18 cellular contexts compared by ENCODE assay signal in the genomic region with DNA sequence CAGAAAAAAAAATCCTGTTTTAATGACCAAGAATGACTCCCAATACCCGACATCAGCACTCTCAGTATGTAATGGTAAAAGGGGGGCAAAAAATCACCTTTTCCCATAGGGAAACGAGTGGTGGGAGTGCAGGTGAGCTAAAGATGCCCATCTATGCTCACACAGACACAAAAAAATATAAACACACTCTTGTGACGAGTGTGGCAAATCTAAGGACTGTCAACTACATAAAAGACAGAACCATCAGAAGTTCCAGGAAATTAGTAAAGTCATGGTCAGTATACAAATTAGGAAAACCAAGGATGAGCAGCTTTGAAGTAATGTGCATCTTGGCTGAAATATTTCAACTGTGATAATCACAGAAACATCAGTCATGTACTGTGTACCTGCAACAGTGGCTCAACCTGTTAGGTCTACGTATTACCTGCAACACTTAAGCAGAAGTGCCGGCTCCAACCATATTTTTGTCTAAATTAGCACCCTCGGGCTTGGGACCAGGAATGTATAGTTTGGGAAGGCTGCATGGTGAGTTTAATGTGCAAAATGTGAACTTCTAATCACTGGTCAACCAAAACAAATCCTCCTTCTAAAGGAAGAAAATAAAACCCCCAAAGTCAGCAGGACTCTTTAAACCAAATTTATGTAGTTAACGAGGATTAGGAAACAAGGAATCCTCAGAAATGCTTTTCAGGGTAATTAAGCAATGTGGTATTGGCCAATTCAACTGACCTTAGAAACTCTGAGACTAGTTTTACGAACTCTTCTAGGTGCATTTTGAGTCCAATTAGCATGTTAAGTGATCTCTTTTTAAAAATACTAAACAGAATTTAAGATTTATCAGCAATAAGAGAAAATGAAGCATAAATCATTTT. TPM values are rescaled to one million over a fixed set of nuclear protein-coding genes. Genes with fewer than 3 reads are reported as not detected.
A peak's percentile ranks its signal among the peaks of the same experiment; 100 is the strongest.
DNase-seq lines count a peak whose midpoint lies in the region; ATAC-seq, FAIRE-seq and TF ChIP-seq lines count a peak whose summit lies in the region.
"Had no signal": no experiment of that assay in that cellular context is flagged by ENCODE, and none has a peak within 500 bp of the region (broad histone marks: within the 10 kb centered on the region; RNA-seq: fewer than 3 reads in every experiment).

No MANE protein-coding gene starts in this region.

- no peak for TF ChIP-seq EP300 in GM12878 (IDR thresholded peaks at IDR 0.05; ENCODE audit: borderline replicate concordance in 1 of 2, control insufficient read depth in 1 of 2, low read depth in 2 of 2, low read length in 2 of 2)

- TF ChIP-seq CTCF in GM12878 (IDR thresholded peaks at IDR 0.05 in 2 of 3, conservative IDR thresholded peaks at IDR 0.05 in 1 of 3; ENCODE audit: control insufficient read depth in 2 of 3, extremely low read depth in 1 of 3, insufficient read depth in 1 of 3, low read depth in 3 of 3, low read length in 3 of 3) (no peak), adrenal gland (IDR thresholded peaks at IDR 0.05) (no peak)

- H2BK15ac ChIP-seq in neuronal stem cell (ENCODE audit: low read length): no peak overlapping the region

- WGBS in GM12878 (ENCODE audit: insufficient coverage, insufficient replicate concordance, low lambda C conversion rate, missing lambda C conversion rate): 86% methylated on average over 8 of the region's 8 CpGs
- WGBS in neuronal stem cell (ENCODE audit: extremely low coverage in 2 of 2, insufficient read length in 2 of 2, insufficient replicate concordance in 1 of 2), 2 donors: no CpG with 5 or more reads among the region's 8 CpGs
- WGBS in adrenal gland, 4 donors: 73 to 85% (median 78%) methylated on average over 8 of the region's 8 CpGs

- no peaks in the 10 kb centered on the region for H3K4me1 ChIP-seq in GM12878 (ENCODE audit: control insufficient read depth, insufficient read depth, low read length)
- peaks cover 23 to 27% of the 10 kb centered on the region in 2 donors for H3K4me1 ChIP-seq in neuronal stem cell (ENCODE audit: control insufficient read depth in 2 of 2, insufficient read depth in 1 of 2, low read depth in 1 of 2, low read length in 2 of 2)
- H3K4me1 ChIP-seq in adrenal gland (replicated peaks in 1 of 2): no peaks in the 10 kb centered on the region

- H3K4me3 ChIP-seq in GM12878 (no peak overlapping the region), neuronal stem cell (ENCODE audit: low read length in 2 of 2) (no peak overlapping the region), adrenal gland (no peak overlapping the region)
- H3K4me3 ChIP-seq: GM23248 had no signal

- DNase-seq in GM12892 (ENCODE audit: insufficient read length) (no peak), GM12878 (ENCODE audit: low read depth, low spot score) (no peak), neuronal stem cell (ENCODE audit: low spot score) (no peak), NCI-H226 (no peak), adrenal gland (no peak), HEK293T (ENCODE audit: extremely low spot score) (no peak)
- DNase-seq: DMS79 treated with DMSO at 0.1 percent for 48 hours, GM23248, IMR-90, Karpas-422, NCI-H1092 treated with DMSO at 0.1 percent for 48 hours, NCI-H146, NCI-H2081, Right ventricle myocardium superior, T-cell had no signal

- no peak overlapping the region for H3K4ac ChIP-seq in neuronal stem cell (ENCODE audit: low read length)

- CTCF ChIA-PET in GM12878 (lab: Yijun Ruan, JAX) (no interaction called here), HEK293T (lab: Yijun Ruan, JAX) (no interaction called here)

- H3K36me3 ChIP-seq in GM12878 (ENCODE audit: control insufficient read depth in 2 of 2, insufficient read depth in 2 of 2, low read length in 1 of 2) (peaks cover 0 to 12% of the 10 kb centered on the region in 2 experiments; a peak in 3 of 4 replicates), neuronal stem cell (replicated peaks in 1 of 2; ENCODE audit: control insufficient read depth in 2 of 2, insufficient read depth in 2 of 2, low read length in 2 of 2) (peaks cover 6 to 51% of the 10 kb centered on the region in 2 donors), adrenal gland (replicated peaks in 1 of 2) (peaks cover 0 to 13% of the 10 kb centered on the region in 2 donors)

- POLR2A ChIA-PET in GM12878 (lab: Charles Lee): no interaction called here
- POLR2A ChIA-PET in HEK293T (lab: Yijun Ruan, JAX): no interaction called here

- FAIRE-seq in G401.6 (lab: Jason Lieb, UNC): peak; percentile 86
- FAIRE-seq in GM12892 (lab: Jason Lieb, UNC): peak; percentile 90
- FAIRE-seq in GM12878 (lab: Jason Lieb, UNC): no peak

- H3K14ac ChIP-seq in neuronal stem cell (ENCODE audit: low read length): no peak overlapping the region

- intact Hi-C loops in GM12878 (cut with micrococcal nuclease; ENCODE audit: unreplicated experiment): no loop called here
- intact Hi-C loops in adrenal gland (cut with DNase I): no loop called here

- no peak overlapping the region for H2AK5ac ChIP-seq in neuronal stem cell (ENCODE audit: low read depth, low read length)

- no peaks in the 10 kb centered on the region for H3K79me1 ChIP-seq in neuronal stem cell (ENCODE audit: low read depth, low read length)

- H3K9ac ChIP-seq in GM12878 (ENCODE audit: control insufficient read depth, insufficient read depth, low read length): no peak overlapping the region
- H3K9ac ChIP-seq in neuronal stem cell (ENCODE audit: low read depth, low read length, poor library complexity): no peak overlapping the region
- H3K9ac ChIP-seq: GM23248 had no signal

- peak; percentile 68 for TF ChIP-seq POLR2A in GM12892 (IDR thresholded peaks at IDR 0.05; ENCODE audit: low read depth, low read length)
- no peak for TF ChIP-seq POLR2A in GM12878 (IDR thresholded peaks at IDR 0.05; ENCODE audit: low read depth, low read length)
- no peak for TF ChIP-seq POLR2A in adrenal gland (IDR thresholded peaks at IDR 0.05)

- no peaks in the 10 kb centered on the region for H3K9me3 ChIP-seq in GM12878 (replicated peaks; ENCODE audit: control insufficient read depth, insufficient read depth, low read length)
- H3K9me3 ChIP-seq in neuronal stem cell (replicated peaks in 1 of 2; ENCODE audit: control insufficient read depth in 2 of 2, insufficient read depth in 1 of 2, low read depth in 1 of 2, low read length in 2 of 2): no peaks in the 10 kb centered on the region
- no peaks in the 10 kb centered on the region for H3K9me3 ChIP-seq in adrenal gland (replicated peaks in 1 of 3)

- ATAC-seq in GM12878: no peak
- ATAC-seq in HG02981 (IDR thresholded peaks at IDR 0.05; ENCODE audit: unreplicated experiment): no peak
- ATAC-seq: SK-N-SH treated with all-trans-retinoic acid at 6 μM for 48 hours, T-cell had no signal

- H4K91ac ChIP-seq in neuronal stem cell (ENCODE audit: low read depth, low read length, poor library complexity): no peak overlapping the region

- H3K4me2 ChIP-seq in GM12878 (ENCODE audit: control insufficient read depth, insufficient read depth): no peak overlapping the region
- H3K4me2 ChIP-seq in neuronal stem cell (ENCODE audit: insufficient read depth, low read length, poor library complexity, severe bottlenecking): no peak overlapping the region

- no peak overlapping the region for H3K18ac ChIP-seq in neuronal stem cell (ENCODE audit: low read length)

- no peak overlapping the region for H2BK12ac ChIP-seq in neuronal stem cell (ENCODE audit: low read length)

- no peak for TF ChIP-seq RAD21 in GM12878 (IDR thresholded peaks at IDR 0.05; ENCODE audit: insufficient read depth, low read depth, low read length)

- no peak overlapping the region for H2BK120ac ChIP-seq in neuronal stem cell (ENCODE audit: low read depth, low read length)

- no peaks in the 10 kb centered on the region for H3K79me2 ChIP-seq in GM12878 (ENCODE audit: control insufficient read depth, insufficient read depth, low read length)

- H3K27ac ChIP-seq in GM12878 (ENCODE audit: control insufficient read depth, insufficient read depth): no peak overlapping the region
- peak overlapping the region; percentile 13 for H3K27ac ChIP-seq in neuronal stem cell (replicated peaks; ENCODE audit: low read length)
- H3K27ac ChIP-seq in adrenal gland: no peak overlapping the region
- H3K27ac ChIP-seq: GM23248 had no signal

- no peak overlapping the region for H3K23ac ChIP-seq in neuronal stem cell (ENCODE audit: low read depth, low read length, poor library complexity)

- H2AFZ ChIP-seq in GM12878 (ENCODE audit: control insufficient read depth, low read depth, low read length) (no peak overlapping the region), neuronal stem cell (ENCODE audit: low read length) (no peak overlapping the region)
- H2AFZ ChIP-seq: GM23248 had no signal

- H4K20me1 ChIP-seq in GM12878 (ENCODE audit: control insufficient read depth, insufficient read depth): no peaks in the 10 kb centered on the region

- H4K8ac ChIP-seq in neuronal stem cell (ENCODE audit: low read depth, low read length): no peak overlapping the region

- H3K27me3 ChIP-seq in GM12878 (replicated peaks in 1 of 2; ENCODE audit: control insufficient read depth in 2 of 2, insufficient read depth in 2 of 2, low read length in 1 of 2) (no peaks in the 10 kb centered on the region), neuronal stem cell (ENCODE audit: control insufficient read depth in 3 of 3, insufficient read depth in 3 of 3, low read depth in 1 of 3, low read length in 3 of 3) (no peaks in the 10 kb centered on the region), adrenal gland (no peaks in the 10 kb centered on the region)

- SMC1A ChIA-PET in GM12878 (lab: Charles Lee; ENCODE audit: uncharacterized antibody, unreplicated experiment): interaction anchor here (1.0 kb wide), 1 partner anchor 17 kb away, joined by 3 read pairs; no protein-coding TSS in a partner anchor

- RAD21 ChIA-PET in GM12878 (lab: Charles Lee; ENCODE audit: unreplicated experiment): no interaction called here

- in situ Hi-C loops in GM12878 (cut with MboI): no loop called here

- BruUV-seq in GM12878 (replicated peaks; lab: Mats Ljungman, UMichigan): no TSS peak

- no peak overlapping the region for H2BK5ac ChIP-seq in neuronal stem cell (ENCODE audit: low read length)

RNA-seq across cellular contexts. Expression of gene ANKRD10, which starts 24.4 kb away (rescaled TPM):
- polyA plus RNA-seq in GM12892 (2012; ENCODE audit: missing spikeins): 115 TPM
- 583 and 599 TPM in 2 replicates for total RNA-seq in GM12878 (2013; cell fraction: nucleolus; rRNA removed)
- total RNA-seq in GM12878 (2014; rRNA removed) (121 and 123 TPM in 2 replicates), GM12878 (2014; rRNA removed; fragmentation: Illumina TruSeq; extraction: Trizol) (99.9 and 134 TPM in 2 replicates), GM12878 (2021) (82.4 and 99.4 TPM in 2 replicates), adrenal gland (100 to 1,000 TPM in 3 of 8 donors, 10 to 100 TPM in 5; 50.1 to 126 (median 91.6) TPM)
- 83.0 TPM for polyA plus RNA-seq in GM12878 (2011; ENCODE audit: low read depth)
- polyA plus RNA-seq in GM12878 (2011; rRNA removed) (199 and 280 TPM in 2 replicates), GM12878 (2014; fragmentation: Illumina TruSeq; extraction: Trizol) (54.8 and 70.4 TPM in 2 replicates), GM12878 (2014; fragmentation: Nextera tagmentation; extraction: Ambion mirVana) (10 to 100 TPM; 47.1 to 62.3 TPM), GM12878 (2014; rRNA removed) (90.2 and 90.8 TPM in 2 replicates), GM12878 (2016; fragmentation: Nextera tagmentation; extraction: Ambion mirVana) (100 to 1,000 TPM in 1 of 2 experiments, 10 to 100 TPM in 1; 95.1 to 101 TPM), adrenal gland (100 to 1,000 TPM in 2 of 3 donors, 10 to 100 TPM in 1; 36.5 to 139 (median 116) TPM)
- 62.8 and 75.6 TPM in 2 replicates for polyA plus RNA-seq in GM12878 (2011; cell fraction: cytosol; rRNA removed)
- polyA plus RNA-seq in GM12878 (2011; cell fraction: nucleus; rRNA removed): 410 and 447 TPM in 2 replicates
- 87.9 and 91.2 TPM in 2 replicates for polyA plus RNA-seq in GM12878 (2012)
- 107 and 137 TPM in 2 replicates for polyA minus RNA-seq in GM12878 (2011; rRNA and poly(A)+ RNA removed)
- polyA minus RNA-seq in GM12878 (2011; cell fraction: cytosol; rRNA and poly(A)+ RNA removed): 87.7 and 99.2 TPM in 2 replicates
- polyA minus RNA-seq in GM12878 (2011; cell fraction: nucleus; rRNA and poly(A)+ RNA removed): 344 and 435 TPM in 2 replicates
- polyA plus RNA-seq in neuronal stem cell (2013, experiment 1 of 2): 91.9 TPM
- polyA plus RNA-seq in neuronal stem cell (2013, experiment 2 of 2): 92.3 TPM
